10 cellular contexts compared by ENCODE assay signal in the genomic region with DNA sequence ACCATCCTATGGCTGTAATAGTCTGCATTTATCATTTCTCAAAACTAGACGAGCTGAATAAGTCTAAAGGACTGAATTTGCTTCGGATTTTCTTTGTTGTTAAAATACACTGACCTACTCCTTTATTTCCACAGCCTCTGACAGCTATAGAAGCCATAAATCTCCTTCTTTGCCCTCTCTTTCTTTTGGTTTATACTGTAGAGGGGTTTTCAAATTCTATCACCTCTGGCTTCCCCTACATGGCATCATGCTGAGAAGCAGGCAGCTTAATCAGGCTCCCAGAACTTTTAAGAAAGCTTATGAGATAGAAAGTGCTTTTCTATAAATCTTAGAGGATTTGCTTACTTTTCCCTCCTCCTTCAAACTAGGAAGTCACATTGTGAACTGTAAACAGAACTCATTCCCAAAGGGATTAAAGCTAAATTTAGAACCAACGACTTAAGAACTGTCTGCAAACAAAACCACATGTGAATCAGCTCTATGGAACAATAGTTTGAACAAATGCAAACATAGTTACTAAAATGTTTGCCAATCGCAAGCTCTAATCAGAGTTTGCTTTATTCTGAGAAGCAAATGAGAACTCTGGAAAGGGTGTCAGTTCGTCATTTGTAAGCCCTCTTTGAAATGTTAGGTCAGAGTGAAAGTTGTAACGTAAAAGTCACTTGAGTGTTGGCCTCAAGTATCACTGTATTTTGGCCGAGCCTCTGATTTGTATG.
DNase-seq lines count a peak whose midpoint lies in the region; ATAC-seq, FAIRE-seq and TF ChIP-seq lines count a peak whose summit lies in the region.
"Had no signal": no experiment of that assay in that cellular context is flagged by ENCODE, and none has a peak within 500 bp of the region (broad histone marks: within the 10 kb centered on the region; RNA-seq: fewer than 3 reads in every experiment).

No MANE protein-coding gene starts in this region.

- no peaks in the 10 kb centered on the region for H3K27me3 ChIP-seq in gastroesophageal sphincter

- TF ChIP-seq POLR2A in GM12892 (IDR thresholded peaks at IDR 0.05; ENCODE audit: low read depth, low read length) (no peak), gastroesophageal sphincter (IDR thresholded peaks at IDR 0.05) (no peak)

- WGBS in gastroesophageal sphincter (ENCODE audit: low coverage in 1 of 2), 2 donors: 18 to 21% methylated on average over 5 to 7 of the region's 7 CpGs

- no peak for TF ChIP-seq EP300 in gastroesophageal sphincter (IDR thresholded peaks at IDR 0.05)

- FAIRE-seq in GM12892 (lab: Jason Lieb, UNC): peak; percentile 69

- no peaks in the 10 kb centered on the region for H3K36me3 ChIP-seq in gastroesophageal sphincter

- ATAC-seq in gastroesophageal sphincter: peak; percentile 16
- no peak for ATAC-seq in stimulated activated naive CD8-positive, alpha-beta T cell treated with anti-CD3 and anti-CD28 coated beads, Interleukin-15, Interleukin-2, amounts not matched to agents 100 U/mL and 50 U/mL, for 24 hours
- no peak for ATAC-seq in HG03432 (IDR thresholded peaks at IDR 0.05; ENCODE audit: unreplicated experiment)
- ATAC-seq: stimulated activated naive B cell treated with anti-CD40 and anti-IgM and Interleukin-4, amounts not matched to agents 10 μg/mL and 1 μg/mL and 100 μg/mL, for 72 hours had no signal

- TF ChIP-seq CTCF in gastroesophageal sphincter (IDR thresholded peaks at IDR 0.05) (no peak), GM10266 (IDR thresholded peaks at IDR 0.05; ENCODE audit: control insufficient read depth, insufficient read depth, low read depth, missing control alignments) (no peak)

- DNase-seq in GM12892 (ENCODE audit: insufficient read length): no peak
- peak; percentile 39 to 43 for DNase-seq in SHP77 (lab: John Stamatoyannopoulos, UW)
- DNase-seq in GM10266 (ENCODE audit: extremely low spot score): no peak
- no peak for DNase-seq in stimulated activated naive CD8-positive, alpha-beta T cell treated with anti-CD3 and anti-CD28 coated beads, Interleukin-15, Interleukin-2, amounts not matched to agents 100 U/mL and 50 U/mL, for 24 hours
- no peak for DNase-seq in activated effector memory CD4-positive, alpha-beta T cell treated with Interleukin-2 at 50 U/mL for 16 hours
- DNase-seq: stimulated activated naive B cell treated with anti-CD40 and anti-IgM and Interleukin-4, amounts not matched to agents 10 μg/mL and 1 μg/mL and 100 μg/mL, for 72 hours had no signal

- peak overlapping the region; percentile 79 to 92 (median 82) for H3K27ac ChIP-seq in gastroesophageal sphincter
- peak overlapping the region in 15 of 21 experiments; percentile 7 to 78 (median 55) for H3K27ac ChIP-seq in skin epidermis
- H3K27ac ChIP-seq: SK-N-MC had no signal

- H3K4me1 ChIP-seq in gastroesophageal sphincter: peaks cover 7 to 32% (median 9%) of the 10 kb centered on the region in 3 donors

- no peaks in the 10 kb centered on the region for H3K9me3 ChIP-seq in gastroesophageal sphincter

- peak overlapping the region; percentile 11 to 21 for H3K4me3 ChIP-seq in gastroesophageal sphincter
- H3K4me3 ChIP-seq in skin epidermis: no peak overlapping the region
- H3K4me3 ChIP-seq: SK-N-MC had no signal

Comparison
In these comparisons a context has a peak if more than half of its experiments do, and no peak if none do; other contexts are left out.
1. DNase-seq: peak in SHP77 (2 of 2); none in GM12892 (single experiment), GM10266 (single experiment), stimulated activated naive CD8-positive, alpha-beta T cell treated with anti-CD3 and anti-CD28 coated beads, Interleukin-15, Interleukin-2, amounts not matched to agents 100 U/mL and 50 U/mL, for 24 hours (single experiment) and activated effector memory CD4-positive, alpha-beta T cell treated with Interleukin-2 at 50 U/mL for 16 hours (single experiment).
2. H3K4me3 ChIP-seq: peak in gastroesophageal sphincter (2 of 2); none in skin epidermis (0 of 7).